8 cellular contexts compared by ENCODE assay signal in the genomic region with DNA sequence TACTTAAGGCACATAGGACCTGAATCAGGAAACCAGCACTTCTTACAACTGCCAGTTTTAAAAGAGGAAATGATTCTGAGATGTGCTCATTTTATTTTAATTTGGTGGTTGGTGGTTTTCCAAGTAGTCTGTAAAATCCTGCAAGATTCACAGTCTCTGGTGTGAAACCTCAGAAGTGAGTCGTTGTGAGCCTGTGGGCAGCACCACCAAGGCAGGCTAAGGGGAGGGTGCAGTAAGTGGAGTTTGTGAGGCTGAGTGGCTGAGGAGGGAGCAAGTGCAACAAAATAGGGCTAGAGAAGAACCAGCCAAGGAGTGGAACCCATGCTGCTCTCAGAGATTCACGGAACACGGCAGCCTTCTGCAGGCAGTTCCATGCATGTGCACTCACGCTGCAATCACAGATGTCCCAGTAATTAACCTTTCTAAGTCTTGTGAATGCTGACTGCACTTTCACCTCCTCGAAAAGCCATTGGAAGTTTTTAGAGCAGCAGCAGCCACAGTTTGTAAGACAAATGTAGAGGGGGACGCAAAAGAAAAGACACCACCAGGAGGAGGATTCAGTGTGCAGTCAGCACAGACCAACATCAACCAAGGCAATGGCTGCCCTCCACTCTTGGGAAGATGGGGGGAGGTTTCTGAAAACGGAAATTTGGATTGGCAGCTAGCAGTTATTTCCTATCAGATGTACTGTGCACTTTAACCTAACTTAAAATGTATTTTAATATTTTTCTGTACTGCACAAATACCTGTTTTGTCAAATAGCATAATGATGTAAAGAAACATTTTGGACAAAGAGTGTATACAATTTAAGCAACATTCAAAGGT. TPM values are rescaled to one million over a fixed set of nuclear protein-coding genes. Genes with fewer than 3 reads are reported as not detected.
DNase-seq lines count a peak whose midpoint lies in the region; ATAC-seq and TF ChIP-seq lines count a peak whose summit lies in the region.

No MANE protein-coding gene starts in this region.

- peaks cover 5% of the 10 kb centered on the region for H3K27me3 ChIP-seq in Loucy (ENCODE audit: insufficient read depth, low read length, poor library complexity, severe bottlenecking)
- no peaks in the 10 kb centered on the region for H3K27me3 ChIP-seq in aorta (ENCODE audit: control insufficient read depth in 1 of 2, insufficient read depth in 2 of 2, low read length in 1 of 2)

- H3K4me1 ChIP-seq in Loucy (ENCODE audit: insufficient read depth, low read length, poor library complexity, severe bottlenecking) (peaks cover 46% of the 10 kb centered on the region), aorta (ENCODE audit: control insufficient read depth in 1 of 2, insufficient read depth in 2 of 2, low read length in 2 of 2) (no peaks in the 10 kb centered on the region)

- H3K9ac ChIP-seq in Loucy (ENCODE audit: low read depth, low read length, poor library complexity, severe bottlenecking), result no peak overlapping the region

- H3K79me2 ChIP-seq in Loucy (ENCODE audit: insufficient read depth, low read length), result no peaks in the 10 kb centered on the region

- 0 out of 2 replicates have a peak, but pooled peaks cover 5% of the 10 kb centered on the region for H3F3A ChIP-seq in Loucy (ENCODE audit: low read depth)

- H3K27ac ChIP-seq in aorta (ENCODE audit: low read depth in 1 of 2, low read length in 2 of 2), result peak overlapping the region in 1 of 2 donors; percentile 54

- intact Hi-C loops in aorta (cut with DNase I), result no loop called here

- peak; percentile 64 for TF ChIP-seq CTCF in Loucy (conservative IDR thresholded peaks at IDR 0.05; ENCODE audit: low read length)

- H2AFZ ChIP-seq in Loucy (ENCODE audit: low read length), result no peak overlapping the region

- 33 to 39% methylated on average over 7 of the region's 7 CpGs for WGBS in aorta, 2 donors

- H3K9me3 ChIP-seq in Loucy (ENCODE audit: insufficient read depth, low read depth, low read length), result no peaks in the 10 kb centered on the region
- H3K9me3 ChIP-seq in aorta (ENCODE audit: control insufficient read depth, low read length), result no peaks in the 10 kb centered on the region

- no peaks in the 10 kb centered on the region for H3K9me2 ChIP-seq in Loucy (replicated peaks; ENCODE audit: low read depth, low read length)

- peak overlapping the region; percentile 64 for H3K4me2 ChIP-seq in Loucy (ENCODE audit: low read depth, low read length, poor library complexity, severe bottlenecking)

- DNase-seq in GM04504 (ENCODE audit: low read depth), result peak; percentile 17
- DNase-seq in activated CD8-positive, alpha-beta memory T cell treated with anti-CD3 and anti-CD28 coated beads, Interleukin-2, amount 50 U/mL, for 4 hours, result peak; percentile 40
- DNase-seq in left kidney (ENCODE audit: low read depth, low spot score), result peak; percentile 64
- DNase-seq in aorta, result peak in 1 of 2 donors; percentile 66
- DNase-seq in H4 (ENCODE audit: low spot score), result no peak
- no peak for DNase-seq in NCI-H128 (lab: John Stamatoyannopoulos, UW; ENCODE audit: unreplicated experiment)

- H3K36me3 ChIP-seq in Loucy (ENCODE audit: insufficient read depth, low read length), result 0 out of 2 replicates have a peak, but pooled peaks cover 3% of the 10 kb centered on the region
- H3K36me3 ChIP-seq in aorta (ENCODE audit: control insufficient read depth in 1 of 2, insufficient read depth in 2 of 2, low read length in 1 of 2), result peaks cover 0 to 6% of the 10 kb centered on the region in 2 donors

- H3K4me3 ChIP-seq in Loucy (ENCODE audit: low read length, poor library complexity, severe bottlenecking), result peak overlapping the region; percentile 50
- no peak overlapping the region for H3K4me3 ChIP-seq in aorta (ENCODE audit: low read length in 2 of 2)

- no peaks in the 10 kb centered on the region for H4K20me1 ChIP-seq in Loucy (ENCODE audit: insufficient read depth, low read length, poor library complexity, severe bottlenecking)

- ATAC-seq in GM21717 (IDR thresholded peaks at IDR 0.05; ENCODE audit: unreplicated experiment) (peak; percentile 83), aorta (ENCODE audit: low FRiP score) (peak; percentile 81)

RNA-seq across cellular contexts. Expression of a gene that starts 44.9 kb away (rescaled TPM):
- 100 to 1,000 TPM; 113 to 127 TPM for total RNA-seq in aorta
- polyA plus RNA-seq in aorta, result 100 to 1,000 TPM; 167 to 223 TPM
- 112 and 137 TPM in 2 replicates for total RNA-seq in H4 (2014; rRNA removed; shearing (Covaris generic))

Comparison
In these comparisons a context has a peak if more than half of its experiments do, and no peak if none do; other contexts are left out.
1. DNase-seq: peak in GM04504 (single experiment), activated CD8-positive, alpha-beta memory T cell treated with anti-CD3 and anti-CD28 coated beads, Interleukin-2, amount 50 U/mL, for 4 hours (single experiment) and left kidney (single experiment); none in H4 (single experiment) and NCI-H128 (single experiment).